ENCODE assay signal across 1 cellular context in genomic region chr1:36088577-36089392, GRCh38.
TF ChIP-seq lines count a peak whose summit lies in the region.

Gene ADPRS (plus strand): TSS chr1:36088892. CDS start chr1:36088905, 13 bp downstream.

TF ChIP-seq in K562, 482 proteins besides CTCF, POLR2A, EP300 and RAD21 (continued from another document and continues in another):
- peak; percentile 96 for TF ChIP-seq SNIP1 (IDR thresholded peaks at IDR 0.05; ENCODE audit: low read depth)
- peak; percentile 76; the same call in 1 of the 2 replicates for TF ChIP-seq E2F4 (CRISPR knock-in tag; IDR thresholded peaks at IDR 0.05; ENCODE audit: low read depth)
- TF ChIP-seq ZBTB2 (IDR thresholded peaks at IDR 0.05): peak; percentile 70; the same call in 1 of the 2 replicates
- 0 out of 2 replicates have a peak, but pooled peaks have one; percentile 31 for TF ChIP-seq CAMTA2 (CRISPR knock-in tag; conservative IDR thresholded peaks at IDR 0.05)
- TF ChIP-seq NONO (IDR thresholded peaks at IDR 0.05; ENCODE audit: low read depth in 2 of 2, low read length in 1 of 2): peak; percentile 85 to 95; a peak in 3 of 4 replicates
- TF ChIP-seq FIP1L1 (IDR thresholded peaks at IDR 0.05; ENCODE audit: low read depth, low read length, poor library complexity, severe bottlenecking): peak; percentile 98
- TF ChIP-seq HBP1 (CRISPR knock-in tag; IDR thresholded peaks at IDR 0.05): peak; percentile 19; the same call in 1 of the 2 replicates
- peak; percentile 94 for TF ChIP-seq KLF1 (tag; IDR thresholded peaks at IDR 0.05)
- TF ChIP-seq ZNF41 (CRISPR knock-in tag; conservative IDR thresholded peaks at IDR 0.05): 0 out of 2 replicates have a peak, but pooled peaks have one; percentile 29
- peak; percentile 7; the same call in 1 of the 2 replicates for TF ChIP-seq OTX1 (CRISPR knock-in tag; IDR thresholded peaks at IDR 0.05)
- peak in 1 of 2 experiments; percentile 62; a peak in 1 of 4 replicates for TF ChIP-seq RCOR1 (IDR thresholded peaks at IDR 0.05; ENCODE audit: borderline replicate concordance in 1 of 2, low read depth in 2 of 2, low read length in 2 of 2)
- peak; percentile 91 for TF ChIP-seq HCFC1 (IDR thresholded peaks at IDR 0.05; ENCODE audit: low read depth, low read length)
- TF ChIP-seq NKRF (IDR thresholded peaks at IDR 0.05; ENCODE audit: borderline replicate concordance): peak; percentile 98
- 0 out of 2 replicates have a peak, but pooled peaks have one; percentile 29 for TF ChIP-seq TCF7 (IDR thresholded peaks at IDR 0.05; ENCODE audit: borderline replicate concordance)
- TF ChIP-seq CCNT2 (IDR thresholded peaks at IDR 0.05; ENCODE audit: borderline replicate concordance, extremely low read depth, insufficient read length, low read depth, low read length): peak; percentile 97
- no peak for TF ChIP-seq ZNF407 (IDR thresholded peaks at IDR 0.05; ENCODE audit: low read depth)
- peak; percentile 100 for TF ChIP-seq RBBP5 (IDR thresholded peaks at IDR 0.05; ENCODE audit: borderline replicate concordance, insufficient read depth, low read length, poor library complexity, severe bottlenecking)
- peak; percentile 29 for TF ChIP-seq ZFP36 (IDR thresholded peaks at IDR 0.05; ENCODE audit: low read depth, low read length, partially characterized antibody)
- TF ChIP-seq RERE (CRISPR knock-in tag; IDR thresholded peaks at IDR 0.05; ENCODE audit: borderline replicate concordance): no peak
- peak; percentile 99 for TF ChIP-seq SUPT5H (IDR thresholded peaks at IDR 0.05)
- TF ChIP-seq SREBF2 (CRISPR knock-in tag; IDR thresholded peaks at IDR 0.05): no peak
- TF ChIP-seq PHB (CRISPR knock-in tag; IDR thresholded peaks at IDR 0.05): peak; percentile 71; the same call in 1 of the 2 replicates
- TF ChIP-seq NBN (IDR thresholded peaks at IDR 0.05; ENCODE audit: low read depth): peak; percentile 55; the same call in 1 of the 2 replicates
- peak; percentile 67; the same call in 1 of the 2 replicates for TF ChIP-seq JUN (IDR thresholded peaks at IDR 0.05; ENCODE audit: borderline replicate concordance, low read depth, low read length)
- TF ChIP-seq JUN (CRISPR knock-in tag; IDR thresholded peaks at IDR 0.05; ENCODE audit: borderline replicate concordance): peak; percentile 91; the same call in 1 of the 2 replicates
- TF ChIP-seq CHD2 (IDR thresholded peaks at IDR 0.05; ENCODE audit: low read depth, low read length): peak; percentile 28
- TF ChIP-seq TAF7 (tag; IDR thresholded peaks at IDR 0.05): peak; percentile 52; the same call in 1 of the 2 replicates
- no peak for TF ChIP-seq PHF21A (IDR thresholded peaks at IDR 0.05; ENCODE audit: borderline replicate concordance, low read depth)
- peak; percentile 94 for TF ChIP-seq POLR2B (IDR thresholded peaks at IDR 0.05; ENCODE audit: low read depth, partially characterized antibody)
- TF ChIP-seq BRF2 (IDR thresholded peaks at IDR 0.05; ENCODE audit: borderline replicate concordance, insufficient read depth, insufficient read length): no peak
